In the genomic region with DNA sequence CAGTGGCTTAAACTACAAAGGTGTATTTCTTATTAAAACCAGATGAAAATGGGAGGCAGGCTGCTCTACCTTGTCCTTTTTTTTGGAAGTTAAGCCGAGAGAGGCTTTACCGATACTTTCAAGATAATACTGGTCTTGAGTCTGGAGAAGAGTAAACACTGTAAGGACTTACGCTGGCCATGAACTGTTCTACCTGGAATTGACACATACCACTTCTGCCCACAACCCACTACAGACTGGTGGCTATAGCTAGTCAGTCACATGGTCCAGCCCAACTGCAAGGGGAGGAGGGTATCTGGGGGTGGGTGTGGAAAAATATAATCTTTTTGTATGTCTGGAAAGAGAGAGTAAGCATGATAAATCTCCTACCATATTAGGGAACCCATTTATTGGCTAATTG, we compare ENCODE assay signal across 38 cellular contexts.
"Had no signal": no experiment of that assay in that cellular context is flagged by ENCODE, and none has a peak within 500 bp of the region (broad histone marks: within the 10 kb centered on the region; RNA-seq: fewer than 3 reads in every experiment).

No MANE protein-coding gene starts in this region.

- H3K36me3 Mint-ChIP-seq: WTC11 had no signal

- DNase-seq: activated CD4-positive, alpha-beta memory T cell treated with anti-CD3 and anti-CD28 coated beads, Interleukin-2, amount 10 ng/mL, durations not matched to agents 7 days and 5 days; activated CD4-positive, alpha-beta T cell treated with anti-CD3 and anti-CD28 coated beads for 1 hour; activated CD4-positive, alpha-beta T cell treated with anti-CD3 and anti-CD28 coated beads for 36 hours; activated CD4-positive, alpha-beta T cell treated with anti-CD3 and anti-CD28 coated beads, Interleukin-2, amount 10 ng/mL, durations not matched to agents 7 days and 5 days; activated CD4-positive, alpha-beta T cell treated with anti-CD3 and anti-CD28 coated beads, Interleukin-2, amount 50 U/mL, for 48 hours; activated CD4-positive, CD25-positive, alpha-beta regulatory T cell; activated CD8-positive, alpha-beta memory T cell treated with anti-CD3 and anti-CD28 coated beads for 24 hours; activated CD8-positive, alpha-beta memory T cell treated with anti-CD3 and anti-CD28 coated beads, Interleukin-2, amount 10 ng/mL, durations not matched to agents 7 days and 5 days; activated CD8-positive, alpha-beta memory T cell treated with anti-CD3 and anti-CD28 coated beads, Interleukin-2, amount 50 U/mL, for 48 hours; activated CD8-positive, alpha-beta T cell treated with anti-CD3 and anti-CD28 coated beads, Interleukin-2, amount 10 ng/mL, durations not matched to agents 7 days and 5 days; activated effector memory CD4-positive, alpha-beta T cell treated with anti-CD3 and anti-CD28 coated beads, Interleukin-2, amount 50 U/mL, for 16 hours; activated gamma-delta T cell treated with Interleukin-2 at 50 U/mL for 16 hours; activated naive CD4-positive, alpha-beta T cell; activated naive CD4-positive, alpha-beta T cell treated with anti-CD3 and anti-CD28 coated beads for 36 hours; activated naive CD4-positive, alpha-beta T cell treated with anti-CD3 and anti-CD28 coated beads, Interleukin-2, amount 50 U/mL, for 16 hours; activated naive CD8-positive, alpha-beta T cell treated with anti-CD3 and anti-CD28 coated beads, Interleukin-2, amount 10 ng/mL, durations not matched to agents 7 days and 5 days; activated T-cell treated with anti-CD3 and anti-CD28 coated beads, Interleukin-2, amount 50 U/mL, for 24 hours; activated T-cell treated with anti-CD3 and anti-CD28 coated beads, Interleukin-2, amount 50 U/mL, for 48 hours; adrenal gland; amniotic stem cell; aorta; body of pancreas; brain microvascular endothelial cell; central memory CD4-positive, alpha-beta T cell; SW 1271; T-helper 1 cell; T-helper 2 cell; T-helper 9 cell had no signal

- H3K4me3 ChIP-seq: adrenal gland, body of pancreas, breast epithelium had no signal

- H3K27me3 ChIP-seq: adrenal gland, body of pancreas, brain microvascular endothelial cell, breast epithelium had no signal

- H3K36me3 ChIP-seq: adrenal gland, brain microvascular endothelial cell, breast epithelium had no signal

- H3K4me1 ChIP-seq: breast epithelium had no signal

- H3K27ac Mint-ChIP-seq: activated CD4-positive, alpha-beta memory T cell treated with anti-CD3 and anti-CD28 coated beads, Interleukin-2, amount 10 ng/mL, durations not matched to agents 7 days and 5 days; activated CD4-positive, alpha-beta T cell treated with anti-CD3 and anti-CD28 coated beads for 36 hours; activated CD4-positive, alpha-beta T cell treated with anti-CD3 and anti-CD28 coated beads, Interleukin-2, amount 10 ng/mL, durations not matched to agents 7 days and 5 days; activated CD8-positive, alpha-beta memory T cell treated with anti-CD3 and anti-CD28 coated beads, Interleukin-2, amount 10 ng/mL, durations not matched to agents 7 days and 5 days; activated CD8-positive, alpha-beta T cell treated with anti-CD3 and anti-CD28 coated beads, Interleukin-2, amount 10 ng/mL, durations not matched to agents 7 days and 5 days; activated naive CD4-positive, alpha-beta T cell treated with anti-CD3 and anti-CD28 coated beads for 36 hours; activated naive CD4-positive, alpha-beta T cell treated with anti-CD3 and anti-CD28 coated beads, Interleukin-2, amount 50 U/mL, for 72 hours; activated naive CD8-positive, alpha-beta T cell treated with anti-CD3 and anti-CD28 coated beads, Interleukin-2, amount 10 ng/mL, durations not matched to agents 7 days and 5 days; activated T-cell treated with anti-CD3 and anti-CD28 coated beads, Interleukin-2, amount 50 U/mL, for 24 hours; activated T-helper 17 cell treated with anti-CD3 and anti-CD28 coated beads, Interleukin-2, amount 50 U/mL, for 72 hours; T-helper 2 cell treated with Interferon-gamma antibody and Interleukin-4, amounts not matched to agents 5 μg/mL and 100 μg/mL, for 36 hours; WTC11 had no signal

- FAIRE-seq: astrocyte, TTC549 had no signal

- ATAC-seq: activated CD4-positive, alpha-beta T cell treated with anti-CD3 and anti-CD28 coated beads for 36 hours; activated CD4-positive, CD25-positive, alpha-beta regulatory T cell treated with anti-CD3 and anti-CD28 coated beads, Interleukin-2, amount 50 U/mL, for 24 hours; activated CD8-positive, alpha-beta memory T cell treated with anti-CD3 and anti-CD28 coated beads, Interleukin-2, amount 10 ng/mL, durations not matched to agents 7 days and 5 days; activated CD8-positive, alpha-beta T cell treated with anti-CD3 and anti-CD28 coated beads, Interleukin-2, amount 10 ng/mL, durations not matched to agents 7 days and 5 days; activated naive CD4-positive, alpha-beta T cell treated with anti-CD3 and anti-CD28 coated beads, Interleukin-2, amount 50 U/mL, for 72 hours; activated T-helper 17 cell treated with anti-CD3 and anti-CD28 coated beads, Interleukin-2, amount 50 U/mL, for 72 hours; body of pancreas; WTC11 had no signal

- H3K27me3 Mint-ChIP-seq: activated CD4-positive, alpha-beta memory T cell treated with anti-CD3 and anti-CD28 coated beads, Interleukin-2, amount 10 ng/mL, durations not matched to agents 7 days and 5 days; activated CD4-positive, alpha-beta T cell treated with anti-CD3 and anti-CD28 coated beads for 36 hours; activated CD4-positive, alpha-beta T cell treated with anti-CD3 and anti-CD28 coated beads, Interleukin-2, amount 10 ng/mL, durations not matched to agents 7 days and 5 days; activated CD8-positive, alpha-beta memory T cell treated with anti-CD3 and anti-CD28 coated beads, Interleukin-2, amount 10 ng/mL, durations not matched to agents 7 days and 5 days; activated naive CD8-positive, alpha-beta T cell treated with anti-CD3 and anti-CD28 coated beads, Interleukin-2, amount 10 ng/mL, durations not matched to agents 7 days and 5 days; activated T-cell treated with anti-CD3 and anti-CD28 coated beads, Interleukin-2, amount 50 U/mL, for 24 hours; activated T-helper 17 cell treated with anti-CD3 and anti-CD28 coated beads, Interleukin-2, amount 50 U/mL, for 72 hours had no signal

- H3K9me3 ChIP-seq: adrenal gland, body of pancreas, breast epithelium had no signal

- H3K27ac ChIP-seq: adrenal gland, body of pancreas, brain microvascular endothelial cell, breast epithelium, VCaP had no signal

- H3K4me3 Mint-ChIP-seq: activated CD4-positive, alpha-beta memory T cell treated with anti-CD3 and anti-CD28 coated beads, Interleukin-2, amount 10 ng/mL, durations not matched to agents 7 days and 5 days; activated CD4-positive, alpha-beta T cell treated with anti-CD3 and anti-CD28 coated beads for 36 hours; activated CD4-positive, alpha-beta T cell treated with anti-CD3 and anti-CD28 coated beads, Interleukin-2, amount 10 ng/mL, durations not matched to agents 7 days and 5 days; activated CD8-positive, alpha-beta memory T cell treated with anti-CD3 and anti-CD28 coated beads, Interleukin-2, amount 10 ng/mL, durations not matched to agents 7 days and 5 days; activated CD8-positive, alpha-beta T cell treated with anti-CD3 and anti-CD28 coated beads, Interleukin-2, amount 10 ng/mL, durations not matched to agents 7 days and 5 days; activated naive CD4-positive, alpha-beta T cell treated with anti-CD3 and anti-CD28 coated beads for 36 hours; activated naive CD8-positive, alpha-beta T cell treated with anti-CD3 and anti-CD28 coated beads, Interleukin-2, amount 10 ng/mL, durations not matched to agents 7 days and 5 days; activated T-cell treated with anti-CD3 and anti-CD28 coated beads, Interleukin-2, amount 50 U/mL, for 24 hours; activated T-helper 17 cell treated with anti-CD3 and anti-CD28 coated beads, Interleukin-2, amount 50 U/mL, for 72 hours; T-helper 1 cell treated with Interleukin-12 subunit alpha and Interleukin-12 subunit beta and Interleukin-4 antibody, amounts not matched to agents 30 μg/mL and 1 μg/mL, for 36 hours; T-helper 2 cell treated with Interferon-gamma antibody and Interleukin-4, amounts not matched to agents 5 μg/mL and 100 μg/mL, for 36 hours; WTC11 had no signal

- H3K9me3 Mint-ChIP-seq: activated CD4-positive, alpha-beta memory T cell treated with anti-CD3 and anti-CD28 coated beads, Interleukin-2, amount 10 ng/mL, durations not matched to agents 7 days and 5 days; activated naive CD4-positive, alpha-beta T cell treated with anti-CD3 and anti-CD28 coated beads for 36 hours; activated naive CD4-positive, alpha-beta T cell treated with anti-CD3 and anti-CD28 coated beads, Interleukin-2, amount 50 U/mL, for 72 hours; activated naive CD8-positive, alpha-beta T cell treated with anti-CD3 and anti-CD28 coated beads, Interleukin-2, amount 10 ng/mL, durations not matched to agents 7 days and 5 days; activated T-cell treated with anti-CD3 and anti-CD28 coated beads, Interleukin-2, amount 50 U/mL, for 24 hours; activated T-helper 17 cell treated with anti-CD3 and anti-CD28 coated beads, Interleukin-2, amount 50 U/mL, for 72 hours; T-helper 1 cell treated with Interleukin-12 subunit alpha and Interleukin-12 subunit beta and Interleukin-4 antibody, amounts not matched to agents 30 μg/mL and 1 μg/mL, for 36 hours; T-helper 2 cell treated with Interferon-gamma antibody and Interleukin-4, amounts not matched to agents 5 μg/mL and 100 μg/mL, for 36 hours; WTC11 had no signal
